9 cellular contexts compared by ENCODE assay signal in genomic region chr19:33194884-33195710, GRCh38. TPM values are rescaled to one million over a fixed set of nuclear protein-coding genes. Genes with fewer than 3 reads are reported as not detected.
DNase-seq lines count a peak whose midpoint lies in the region; ATAC-seq, FAIRE-seq and TF ChIP-seq lines count a peak whose summit lies in the region.
"Had no signal": no experiment of that assay in that cellular context is flagged by ENCODE, and none has a peak within 500 bp of the region (broad histone marks: within the 10 kb centered on the region; RNA-seq: fewer than 3 reads in every experiment).

No MANE protein-coding gene starts in this region.

- H3K36me3 ChIP-seq in CD8-positive, alpha-beta T cell (ENCODE audit: insufficient read depth, low read length) = no peaks in the 10 kb centered on the region

- no peaks in the 10 kb centered on the region for H3K27me3 ChIP-seq in CD8-positive, alpha-beta T cell (ENCODE audit: insufficient read depth, low read length)

- H3K4me1 Mint-ChIP-seq in CD8-positive, alpha-beta T cell (ENCODE audit: low read depth) = peaks cover 4% of the 10 kb centered on the region
- peaks cover 0 to 7% (median 4%) of the 10 kb centered on the region in 3 donors for H3K4me1 Mint-ChIP-seq in naive B cell

- H3K9me3 Mint-ChIP-seq in CD8-positive, alpha-beta T cell = no peaks in the 10 kb centered on the region
- H3K9me3 Mint-ChIP-seq in naive B cell = no peaks in the 10 kb centered on the region

- peaks cover 41% of the 10 kb centered on the region for H3K27me3 Mint-ChIP-seq in CD8-positive, alpha-beta T cell (ENCODE audit: low read depth)
- peaks cover 32 to 61% (median 56%) of the 10 kb centered on the region in 3 donors for H3K27me3 Mint-ChIP-seq in naive B cell

- POLR2A ChIA-PET in CD8-positive, alpha-beta T cell (lab: Charles Lee) = no interaction called here

- H3K4me3 Mint-ChIP-seq in CD8-positive, alpha-beta T cell = peak overlapping the region; percentile 26
- peak overlapping the region in 5 of 8 donors; percentile 35 to 80 (median 45) for H3K4me3 Mint-ChIP-seq in naive B cell

- no peak for TF ChIP-seq POLR2A in NB4 (IDR thresholded peaks at IDR 0.05; ENCODE audit: extremely low read depth, insufficient read length)

- no peak for ATAC-seq in CD8-positive, alpha-beta T cell
- ATAC-seq in naive B cell (ENCODE audit: low read depth in 2 of 2) (no peak), GM19463 (IDR thresholded peaks at IDR 0.05; ENCODE audit: unreplicated experiment) (no peak), GM18907 (IDR thresholded peaks at IDR 0.05; ENCODE audit: unreplicated experiment) (no peak)

- no peak overlapping the region for H3K27ac Mint-ChIP-seq in CD8-positive, alpha-beta T cell
- H3K27ac Mint-ChIP-seq in naive B cell = no peak overlapping the region

- CTCF ChIA-PET in CD8-positive, alpha-beta T cell (lab: Charles Lee) = interaction anchor here (1.4 kb wide), 2 partner anchors 51 to 221 kb away, joined by 3 read pairs; no protein-coding TSS in a partner anchor

- no peaks in the 10 kb centered on the region for H3K9me3 ChIP-seq in CD8-positive, alpha-beta T cell (ENCODE audit: low read length)

- TF ChIP-seq CTCF in CD8-positive, alpha-beta T cell (IDR thresholded peaks at IDR 0.05) = no peak
- TF ChIP-seq CTCF in NB4 (IDR thresholded peaks at IDR 0.05; ENCODE audit: low read depth, low read length) (no peak), epithelial cell of esophagus (IDR thresholded peaks at IDR 0.05; ENCODE audit: insufficient read depth, low read depth, low read length, missing control alignments) (no peak)

- H3K27ac ChIP-seq in CD8-positive, alpha-beta T cell (ENCODE audit: low read depth, low read length) = no peak overlapping the region

- intact Hi-C loops in CD8-positive, alpha-beta T cell (cut with DNase I, micrococcal nuclease) = no loop called here

- no peak overlapping the region for H3K4me3 ChIP-seq in CD8-positive, alpha-beta T cell (ENCODE audit: low read depth, low read length)
- H3K4me3 ChIP-seq in NB4 (ENCODE audit: low read depth, low read length) (peak overlapping the region; percentile 60), epithelial cell of esophagus (ENCODE audit: low read length) (peak overlapping the region; percentile 51)

- no peaks in the 10 kb centered on the region for H3K36me3 Mint-ChIP-seq in CD8-positive, alpha-beta T cell
- no peaks in the 10 kb centered on the region for H3K36me3 Mint-ChIP-seq in naive B cell

- no peaks in the 10 kb centered on the region for H3K4me1 ChIP-seq in CD8-positive, alpha-beta T cell (ENCODE audit: insufficient read depth, low read length)

- no peak for FAIRE-seq in RCC 7860 (lab: Jason Lieb, UNC)

- DNase-seq in CD8-positive, alpha-beta T cell = no peak
- DNase-seq in NB4 (ENCODE audit: low read depth) = peak; percentile 49
- no peak for DNase-seq in epithelial cell of esophagus (ENCODE audit: low read depth)
- DNase-seq in naive B cell = no peak
- no peak for DNase-seq in RCC 7860 (ENCODE audit: low spot score)
- DNase-seq in activated effector memory CD4-positive, alpha-beta T cell treated with Interleukin-2 at 50 U/mL for 16 hours = no peak

RNA-seq across cellular contexts. Expression of gene LRP3, which starts 1.0 kb away (rescaled TPM):
- not detected for total RNA-seq in CD8-positive, alpha-beta T cell
- polyA plus RNA-seq in naive B cell (ENCODE audit: low read depth in 6 of 6) = not detected

RNA-seq across cellular contexts. Expression of gene SLC7A10, which starts 30.6 kb away (rescaled TPM):
- not detected for total RNA-seq in CD8-positive, alpha-beta T cell
- not detected for polyA plus RNA-seq in naive B cell (ENCODE audit: low read depth in 6 of 6)
- total RNA-seq: HT1080 had no signal
